ENCODE assay signal across 29 cellular contexts in the genomic region with DNA sequence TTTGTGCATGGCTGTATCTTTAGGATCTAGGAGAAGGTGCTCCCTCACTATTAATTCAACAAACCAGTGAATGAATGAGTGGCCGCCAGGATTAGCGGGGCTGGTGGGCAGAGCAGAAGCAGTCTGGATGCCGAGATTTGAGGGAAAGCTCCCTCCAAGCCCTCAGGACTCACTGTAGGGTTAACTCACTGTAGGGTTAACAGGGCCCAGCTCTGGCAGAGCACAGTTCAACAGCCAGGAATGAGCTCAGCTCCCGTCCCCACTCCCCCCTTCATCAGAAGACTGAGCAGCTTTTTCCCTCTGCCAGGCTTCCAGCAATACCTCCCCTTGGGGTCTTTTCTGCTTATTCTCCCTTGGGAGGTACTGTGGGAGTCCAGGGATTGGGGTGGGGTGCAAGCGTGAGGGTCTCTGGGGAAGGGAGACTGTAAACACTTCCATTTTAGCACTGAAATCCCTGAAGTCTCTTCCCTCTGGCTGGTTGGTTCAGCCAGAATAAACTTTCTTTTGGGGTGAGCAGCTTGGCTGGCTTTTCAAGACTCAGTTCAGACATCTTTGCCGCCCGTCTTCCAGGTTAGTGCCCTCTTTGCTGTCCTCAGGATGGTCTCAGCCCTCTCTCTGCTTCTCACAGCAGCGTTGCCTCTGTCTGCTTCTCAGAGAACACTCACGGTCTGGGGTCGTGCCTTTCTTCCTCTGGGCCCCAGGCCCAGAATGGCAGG.
DNase-seq lines count a peak whose midpoint lies in the region; ATAC-seq, FAIRE-seq and TF ChIP-seq lines count a peak whose summit lies in the region.
"Had no signal": no experiment of that assay in that cellular context is flagged by ENCODE, and none has a peak within 500 bp of the region (broad histone marks: within the 10 kb centered on the region; RNA-seq: fewer than 3 reads in every experiment).

No MANE protein-coding gene starts in this region.

- H3K4me1 Mint-ChIP-seq in T-helper 1 cell treated with Interleukin-12 subunit alpha and Interleukin-12 subunit beta and Interleukin-4 antibody, amounts not matched to agents 30 μg/mL and 1 μg/mL, for 36 hours (ENCODE audit: low read depth): peaks cover 32% of the 10 kb centered on the region
- peaks cover 35 to 65% of the 10 kb centered on the region in 2 donors for H3K4me1 Mint-ChIP-seq in stimulated activated naive B cell treated with anti-CD40 and anti-IgM and Interleukin-4, amounts not matched to agents 10 μg/mL and 1 μg/mL and 100 μg/mL, for 72 hours

- DNase-seq in T-helper 1 cell (no peak), RWPE1 (ENCODE audit: low spot score) (no peak), islet precursor cell (peak; percentile 70), NCI-H748 (lab: John Stamatoyannopoulos, UW; ENCODE audit: unreplicated experiment) (no peak), HTR-8/SVneo (ENCODE audit: insufficient read length, low spot score) (no peak)
- no peak for DNase-seq in stimulated activated naive B cell treated with anti-CD40 and anti-IgM and Interleukin-4, amounts not matched to agents 10 μg/mL and 1 μg/mL and 100 μg/mL, for 72 hours
- DNase-seq: activated CD4-positive, alpha-beta T cell treated with anti-CD3 and anti-CD28 coated beads for 48 hours; activated naive CD4-positive, alpha-beta T cell; activated T-cell treated with anti-CD3 and anti-CD28 coated beads, Interleukin-2, amount 50 U/mL, for 24 hours; adrenal gland; colonic mucosa; DMS79; endodermal cell; HCEC 1CT; Kasumi-1; kidney glomerular epithelial cell; NCI-H1694; NCI-H510A; NK-92 treated with Interleukin-12 subunit alpha and Interleukin-12 subunit beta, amount 100 ng/mL, for 24 hours; occipital lobe; stimulated activated CD4-positive, alpha-beta T cell treated with anti-CD3 and anti-CD28 coated beads, Interleukin-12 subunit alpha, Interleukin-12 subunit beta, amount 100 ng/mL, for 4 hours; stimulated activated CD4-positive, alpha-beta T cell treated with anti-CD3 and anti-CD28 coated beads, Interleukin-4, amount 100 ng/mL, for 4 hours; stimulated activated naive CD8-positive, alpha-beta T cell treated with anti-CD3 and anti-CD28 coated beads, Interleukin-15, Interleukin-2, amounts not matched to agents 100 U/mL and 50 U/mL, for 24 hours; T-helper 17 cell had no signal

- peaks cover 24% of the 10 kb centered on the region for H3K27me3 Mint-ChIP-seq in T-helper 1 cell treated with Interleukin-12 subunit alpha and Interleukin-12 subunit beta and Interleukin-4 antibody, amounts not matched to agents 30 μg/mL and 1 μg/mL, for 36 hours (ENCODE audit: low read depth)
- H3K27me3 Mint-ChIP-seq in stimulated activated naive B cell treated with anti-CD40 and anti-IgM and Interleukin-4, amounts not matched to agents 10 μg/mL and 1 μg/mL and 100 μg/mL, for 72 hours: no peaks in the 10 kb centered on the region

- ATAC-seq in stimulated activated naive B cell treated with anti-CD40 and anti-IgM and Interleukin-4, amounts not matched to agents 10 μg/mL and 1 μg/mL and 100 μg/mL, for 72 hours (replicated peaks): no peak
- no peak for ATAC-seq in HG03378 (IDR thresholded peaks at IDR 0.05; ENCODE audit: unreplicated experiment)
- ATAC-seq: stimulated activated naive CD8-positive, alpha-beta T cell treated with anti-CD3 and anti-CD28 coated beads, Interleukin-15, Interleukin-2, amounts not matched to agents 100 U/mL and 50 U/mL, for 24 hours; T-helper 17 cell had no signal

- H3K4me3 Mint-ChIP-seq in T-helper 1 cell treated with Interleukin-12 subunit alpha and Interleukin-12 subunit beta and Interleukin-4 antibody, amounts not matched to agents 30 μg/mL and 1 μg/mL, for 36 hours: no peak overlapping the region
- peak overlapping the region; percentile 37 for H3K4me3 Mint-ChIP-seq in stimulated activated naive B cell treated with anti-CD40 and anti-IgM and Interleukin-4, amounts not matched to agents 10 μg/mL and 1 μg/mL and 100 μg/mL, for 72 hours
- H3K4me3 Mint-ChIP-seq: activated T-cell treated with anti-CD3 and anti-CD28 coated beads, Interleukin-2, amount 50 U/mL, for 24 hours; endodermal cell; T-helper 17 cell had no signal

- CTCF ChIA-PET in RWPE1 (lab: Yijun Ruan, JAX): interaction anchor here (2.4 to 4.9 kb wide), 2 partner anchors 93 to 114 kb away, joined by 6 to 40 read pairs; no protein-coding TSS in a partner anchor

- H3K36me3 Mint-ChIP-seq in T-helper 1 cell treated with Interleukin-12 subunit alpha and Interleukin-12 subunit beta and Interleukin-4 antibody, amounts not matched to agents 30 μg/mL and 1 μg/mL, for 36 hours (ENCODE audit: low read depth): no peaks in the 10 kb centered on the region
- H3K36me3 Mint-ChIP-seq in stimulated activated naive B cell treated with anti-CD40 and anti-IgM and Interleukin-4, amounts not matched to agents 10 μg/mL and 1 μg/mL and 100 μg/mL, for 72 hours: no peaks in the 10 kb centered on the region

- FAIRE-seq in HTR-8/SVneo (lab: Jason Lieb, UNC): no peak

- peak overlapping the region; percentile 70; the same call in 1 of the 2 replicates for H3K27ac ChIP-seq in RWPE1
- H3K27ac ChIP-seq: 22Rv1, colonic mucosa, Peyer's patch, SJSA1 had no signal

- no peak for TF ChIP-seq CTCF in RWPE1 (conservative IDR thresholded peaks at IDR 0.05; ENCODE audit: low read depth)

- H3K27ac Mint-ChIP-seq in T-helper 1 cell treated with Interleukin-12 subunit alpha and Interleukin-12 subunit beta and Interleukin-4 antibody, amounts not matched to agents 30 μg/mL and 1 μg/mL, for 36 hours: peak overlapping the region; percentile 23
- H3K27ac Mint-ChIP-seq in stimulated activated naive B cell treated with anti-CD40 and anti-IgM and Interleukin-4, amounts not matched to agents 10 μg/mL and 1 μg/mL and 100 μg/mL, for 72 hours: peak overlapping the region; percentile 39
- H3K27ac Mint-ChIP-seq: activated T-cell treated with anti-CD3 and anti-CD28 coated beads, Interleukin-2, amount 50 U/mL, for 24 hours; endodermal cell; T-helper 17 cell had no signal

- POLR2A ChIA-PET in RWPE1 (lab: Yijun Ruan, JAX; ENCODE audit: low non-redundant PET): no interaction called here

- H3K9me3 Mint-ChIP-seq in T-helper 1 cell treated with Interleukin-12 subunit alpha and Interleukin-12 subunit beta and Interleukin-4 antibody, amounts not matched to agents 30 μg/mL and 1 μg/mL, for 36 hours: no peaks in the 10 kb centered on the region
- no peaks in the 10 kb centered on the region for H3K9me3 Mint-ChIP-seq in stimulated activated naive B cell treated with anti-CD40 and anti-IgM and Interleukin-4, amounts not matched to agents 10 μg/mL and 1 μg/mL and 100 μg/mL, for 72 hours
- H3K9me3 Mint-ChIP-seq: activated T-cell treated with anti-CD3 and anti-CD28 coated beads, Interleukin-2, amount 50 U/mL, for 24 hours; endodermal cell had no signal
